In the genomic region with DNA sequence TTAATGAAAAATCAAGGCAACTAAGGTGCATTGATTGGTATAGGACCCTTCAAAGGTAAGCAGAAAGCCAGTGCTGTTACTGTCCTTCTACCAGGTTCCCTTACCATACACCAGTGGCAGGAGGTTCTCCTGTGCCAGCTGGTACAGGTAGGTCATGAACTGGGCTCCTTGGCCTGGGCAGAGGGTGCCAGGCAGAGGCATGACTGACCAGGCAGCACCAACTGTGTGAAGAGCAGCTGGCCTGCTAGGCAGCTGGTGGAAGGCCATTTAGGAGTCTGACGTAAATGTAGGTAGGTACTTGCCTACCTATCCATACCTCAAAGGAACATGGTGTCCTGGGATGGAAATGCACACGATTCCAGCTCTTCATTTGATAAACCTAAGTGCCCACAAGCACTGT, we compare ENCODE assay signal across 1 cellular context.
A peak's percentile ranks its signal among the peaks of the same experiment; 100 is the strongest.
TF ChIP-seq lines count a peak whose summit lies in the region.

No MANE protein-coding gene starts in this region.

TF ChIP-seq in K562, 482 proteins besides CTCF, POLR2A, EP300 and RAD21:
- TF ChIP-seq, protein P1, sequence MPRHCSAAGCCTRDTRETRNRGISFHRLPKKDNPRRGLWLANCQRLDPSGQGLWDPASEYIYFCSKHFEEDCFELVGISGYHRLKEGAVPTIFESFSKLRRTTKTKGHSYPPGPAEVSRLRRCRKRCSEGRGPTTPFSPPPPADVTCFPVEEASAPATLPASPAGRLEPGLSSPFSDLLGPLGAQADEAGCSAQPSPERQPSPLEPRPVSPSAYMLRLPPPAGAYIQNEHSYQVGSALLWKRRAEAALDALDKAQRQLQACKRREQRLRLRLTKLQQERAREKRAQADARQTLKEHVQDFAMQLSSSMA (CRISPR knock-in tag; IDR thresholded peaks at IDR 0.05): no peak
- TF ChIP-seq RBFOX2 (IDR thresholded peaks at IDR 0.05; ENCODE audit: low read depth, low read length): 0 out of 2 replicates have a peak, but pooled peaks have one; percentile 4
- no peak for TF ChIP-seq EHMT2 (IDR thresholded peaks at IDR 0.05)
